ENCODE assay signal across 8 cellular contexts in the genomic region with DNA sequence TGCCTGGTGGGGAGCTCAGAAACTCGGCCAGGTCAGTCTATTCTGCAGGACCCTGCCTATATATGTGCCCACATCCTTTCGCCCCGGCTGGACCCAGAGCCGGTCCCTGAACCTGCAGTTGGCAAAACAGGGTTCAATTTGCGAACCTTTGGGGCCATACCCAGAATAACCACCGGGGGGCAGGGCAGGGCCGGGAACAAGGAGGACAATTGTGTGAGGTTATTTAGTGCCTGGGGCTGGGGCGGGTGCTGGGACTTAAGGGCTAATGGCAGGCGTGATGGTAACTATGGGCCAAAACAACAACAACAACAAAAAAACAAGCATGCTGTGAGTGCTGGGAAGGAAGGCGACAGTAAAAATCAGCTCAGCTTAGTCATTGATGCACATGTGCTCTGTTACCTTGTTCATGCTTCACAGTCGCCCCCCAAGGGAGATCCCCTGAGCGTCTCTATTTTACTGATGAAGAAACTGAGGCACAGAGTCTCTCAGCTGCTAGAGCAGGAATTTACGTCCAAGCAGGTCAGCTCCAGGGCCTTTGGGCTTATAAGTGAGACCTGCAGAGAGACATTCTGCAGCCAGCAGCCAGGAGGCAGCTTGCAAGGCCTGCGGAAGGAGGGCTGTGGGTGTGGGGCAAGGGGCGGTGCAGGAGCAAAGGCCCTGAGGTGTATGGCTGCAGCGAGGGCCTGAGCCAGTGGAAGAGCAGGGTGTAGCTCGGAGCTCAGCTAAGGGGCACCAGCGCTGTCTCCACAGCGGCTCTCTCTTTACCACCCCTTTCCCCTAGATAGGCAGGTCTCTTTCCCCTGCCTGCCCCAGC.
DNase-seq lines count a peak whose midpoint lies in the region; ATAC-seq and TF ChIP-seq lines count a peak whose summit lies in the region.

No MANE protein-coding gene starts in this region.

- H3K9me3 Mint-ChIP-seq in central memory CD8-positive, alpha-beta T cell = no peaks in the 10 kb centered on the region

- peaks cover 9% of the 10 kb centered on the region for H3K4me1 Mint-ChIP-seq in central memory CD8-positive, alpha-beta T cell

- DNase-seq in NCI-H1105 treated with DMSO at 0.1 percent for 48 hours (lab: John Stamatoyannopoulos, UW) = peak; percentile 63
- DNase-seq in central memory CD8-positive, alpha-beta T cell (ENCODE audit: low spot score in 2 of 2) = peak; percentile 13 to 23
- peak; percentile 25 to 74 for DNase-seq in left colon
- DNase-seq in stimulated activated CD4-positive, alpha-beta T cell treated with anti-CD3 and anti-CD28 coated beads, Interleukin-4, amount 100 ng/mL, for 4 hours = peak; percentile 42 to 65

- H3K27ac Mint-ChIP-seq in central memory CD8-positive, alpha-beta T cell (ENCODE audit: low read depth) = peak overlapping the region; percentile 20

- intact Hi-C loops in left colon (cut with DNase I, micrococcal nuclease) = loop anchor here (5.0 kb wide), 1 partner anchor 280 kb away; no protein-coding TSS in a partner anchor

- TF ChIP-seq CTCF in 22Rv1 (IDR thresholded peaks at IDR 0.05) (peak; percentile 86), GM12874 (IDR thresholded peaks at IDR 0.05; ENCODE audit: insufficient read depth, low read depth, low read length) (peak; percentile 76), WI38 (IDR thresholded peaks at IDR 0.05; ENCODE audit: low read depth, low read length) (peak; percentile 91)

- ATAC-seq in central memory CD8-positive, alpha-beta T cell (replicated peaks; ENCODE audit: extremely low read depth, poor library complexity, severe bottlenecking) = no peak
- ATAC-seq in left colon (peak; percentile 85), HG03025 (IDR thresholded peaks at IDR 0.05; ENCODE audit: low FRiP score, unreplicated experiment) (no peak)

- no peak overlapping the region for H3K4me3 ChIP-seq in WI38 (ENCODE audit: low read depth, low read length)

- no peak overlapping the region for H3K4me3 Mint-ChIP-seq in central memory CD8-positive, alpha-beta T cell

- H3K27ac ChIP-seq in 22Rv1 = no peak overlapping the region

- H3K27me3 Mint-ChIP-seq in central memory CD8-positive, alpha-beta T cell = peaks cover 17% of the 10 kb centered on the region

- peaks cover 1% of the 10 kb centered on the region for H3K36me3 Mint-ChIP-seq in central memory CD8-positive, alpha-beta T cell (ENCODE audit: insufficient read depth)
